Comparison of ENCODE assay signal across 8 cellular contexts in the genomic region with DNA sequence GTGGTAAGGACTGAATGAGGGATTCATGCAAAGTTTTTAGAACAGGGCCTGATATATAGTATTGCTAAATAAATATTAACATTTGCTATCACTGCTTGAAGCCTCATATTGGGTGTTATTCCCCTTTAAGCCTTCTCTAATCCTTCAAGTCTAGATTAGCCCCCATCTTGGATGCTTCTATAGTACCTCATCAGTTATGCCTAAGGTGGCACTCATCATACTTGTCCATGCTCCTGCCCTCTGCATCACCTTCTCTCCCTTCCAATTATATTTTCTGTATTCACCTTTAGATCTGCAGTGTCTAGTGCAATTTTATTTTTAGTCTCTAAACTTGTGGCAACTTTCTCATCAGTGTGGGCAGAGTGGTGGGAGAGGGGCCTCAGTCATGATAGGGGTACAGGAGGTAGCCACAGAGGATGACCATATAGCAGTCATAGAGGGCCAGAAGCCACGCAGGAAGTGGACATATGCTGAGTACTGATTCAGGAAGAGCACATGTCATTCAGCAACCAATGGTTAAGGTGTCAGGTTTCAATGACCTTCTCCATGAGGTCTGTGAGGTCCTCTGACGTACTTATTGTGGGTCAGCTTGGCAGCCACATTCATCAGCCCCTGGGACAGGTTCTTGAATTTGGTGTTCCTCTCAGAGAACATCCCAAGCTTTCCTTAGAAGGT. TPM values are rescaled to one million over a fixed set of nuclear protein-coding genes. Genes with fewer than 3 reads are reported as not detected.
A peak's percentile ranks its signal among the peaks of the same experiment; 100 is the strongest.
DNase-seq lines count a peak whose midpoint lies in the region; ATAC-seq and TF ChIP-seq lines count a peak whose summit lies in the region.

No MANE protein-coding gene starts in this region.

- H3K9me3 ChIP-seq in PC-3 (ENCODE audit: low read length) = no peaks in the 10 kb centered on the region

- H3K27me3 ChIP-seq in PC-3 (ENCODE audit: low read length) = peaks cover 30% of the 10 kb centered on the region

- H2AFZ ChIP-seq in PC-3 (ENCODE audit: low read length) = no peak overlapping the region

- BruUV-seq in PC-3 (replicated peaks; lab: Mats Ljungman, UMichigan) = no TSS peak

- ATAC-seq in GM18873 (IDR thresholded peaks at IDR 0.05; ENCODE audit: low FRiP score, unreplicated experiment) (peak; percentile 41), HG02642 (IDR thresholded peaks at IDR 0.05; ENCODE audit: poor library complexity, unreplicated experiment) (peak; percentile 45), natural killer cell (peak; percentile 47 to 72 (median 60)), PC-3 (no peak)

- POLR2A ChIA-PET in PC-3 (lab: Charles Lee; ENCODE audit: unreplicated experiment) = no interaction called here

- no peaks in the 10 kb centered on the region for H3K4me1 ChIP-seq in PC-3 (ENCODE audit: insufficient read depth, low read length)

- no peaks in the 10 kb centered on the region for H3K36me3 ChIP-seq in PC-3 (ENCODE audit: low read depth, low read length)

- no peaks in the 10 kb centered on the region for H3K36me3 Mint-ChIP-seq in natural killer cell

- H3K9me3 Mint-ChIP-seq in natural killer cell = no peaks in the 10 kb centered on the region

- no peak overlapping the region for H3K4me3 Mint-ChIP-seq in natural killer cell

- no peaks in the 10 kb centered on the region for H3F3A ChIP-seq in PC-3 (ENCODE audit: low read length, unreplicated experiment)

- DNase-seq in SK-MEL-5 (ENCODE audit: low read depth, low spot score) = peak; percentile 48
- no peak for DNase-seq in natural killer cell
- no peak for DNase-seq in activated CD8-positive, alpha-beta memory T cell treated with anti-CD3 and anti-CD28 coated beads, Interleukin-2, amount 50 U/mL, for 4 hours
- DNase-seq in NCI-H146 (lab: John Stamatoyannopoulos, UW) = no peak
- no peak for DNase-seq in activated CD4-positive, alpha-beta T cell treated with anti-CD3 and anti-CD28 coated beads, Interleukin-2, amount 50 U/mL, for 4 hours
- DNase-seq in PC-3 = no peak

- peaks cover 14 to 16% of the 10 kb centered on the region in 2 donors for H3K4me1 Mint-ChIP-seq in natural killer cell

- H3K27ac ChIP-seq in PC-3 (ENCODE audit: low read length) = no peak overlapping the region

- H3K27ac Mint-ChIP-seq in natural killer cell = peak overlapping the region in 1 of 2 donors; percentile 7

- no peaks in the 10 kb centered on the region for H3K9me2 ChIP-seq in PC-3 (replicated peaks; ENCODE audit: low read length)

- peaks cover 0 to 7% of the 10 kb centered on the region in 2 donors for H3K27me3 Mint-ChIP-seq in natural killer cell (ENCODE audit: low read depth in 2 of 2)

- in situ Hi-C loops in SK-MEL-5 (cut with HindIII; ENCODE audit: low pct_unique_long_range_greater_than_20kb, low sequenced_read_pairs) = no loop called here

- no peak for TF ChIP-seq CTCF in natural killer cell (IDR thresholded peaks at IDR 0.05)
- TF ChIP-seq CTCF in PC-3 (conservative IDR thresholded peaks at IDR 0.05; ENCODE audit: low read depth, low read length) = no peak

- intact Hi-C loops in natural killer cell (cut with micrococcal nuclease) = no loop called here
- intact Hi-C loops in PC-3 (cut with micrococcal nuclease) = no loop called here

- H3K79me2 ChIP-seq in PC-3 (ENCODE audit: low read length) = no peaks in the 10 kb centered on the region

- H4K20me1 ChIP-seq in PC-3 (ENCODE audit: low read length) = no peaks in the 10 kb centered on the region

- H3K4me3 ChIP-seq in PC-3 (ENCODE audit: low read length) = no peak overlapping the region

- H3K4me2 ChIP-seq in PC-3 (ENCODE audit: low read length) = no peak overlapping the region

- H3K9ac ChIP-seq in PC-3 (ENCODE audit: low read length) = no peak overlapping the region

- CTCF ChIA-PET in PC-3 (lab: Charles Lee) = no interaction called here

RNA-seq across cellular contexts. Expression of gene ENTPD1, which starts 2.5 kb away (rescaled TPM):
- total RNA-seq in SK-MEL-5 (2014; rRNA removed; shearing (Covaris generic)) = 20.2 TPM in 2 replicates
- 15.1 and 17.1 TPM in 2 replicates for polyA plus RNA-seq in SK-MEL-5 (2015; cell fraction: cytosol; rRNA removed)
- polyA plus RNA-seq in SK-MEL-5 (2015; cell fraction: nucleus; rRNA removed) = 17.1 and 20.3 TPM in 2 replicates
- total RNA-seq in natural killer cell (1 to 10 TPM; 1.3 to 6.2 (median 3.1) TPM), PC-3 (2014; rRNA removed) (not detected in 2 replicates)
